ENCODE assay signal across 26 cellular contexts in the genomic region with DNA sequence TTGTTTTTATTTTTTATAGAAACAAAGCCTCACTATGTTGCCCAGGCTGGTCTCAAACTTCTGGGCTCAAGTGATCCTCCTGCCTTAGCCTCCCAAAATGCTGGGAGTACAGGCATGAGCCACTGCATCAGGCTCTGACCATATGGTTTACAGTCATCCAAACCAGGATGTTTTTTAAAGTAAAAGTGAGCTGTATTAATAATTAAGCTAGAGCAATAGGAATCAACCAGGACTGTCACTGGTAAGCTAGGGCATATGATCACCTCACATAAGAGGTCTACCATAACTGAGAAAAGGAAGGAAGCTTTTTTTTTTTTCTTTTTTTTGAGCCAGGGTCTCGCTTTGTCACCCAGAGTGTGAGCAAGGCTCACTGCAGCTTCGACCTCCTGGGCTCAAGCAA. TPM values are rescaled to one million over a fixed set of nuclear protein-coding genes. Genes with fewer than 3 reads are reported as not detected.
DNase-seq lines count a peak whose midpoint lies in the region; ATAC-seq, FAIRE-seq and TF ChIP-seq lines count a peak whose summit lies in the region.
"Had no signal": no experiment of that assay in that cellular context is flagged by ENCODE, and none has a peak within 500 bp of the region (broad histone marks: within the 10 kb centered on the region; RNA-seq: fewer than 3 reads in every experiment).

No MANE protein-coding gene starts in this region.

- no peaks in the 10 kb centered on the region for H4K20me1 ChIP-seq in mammary epithelial cell (ENCODE audit: insufficient read depth, low read length)
- H4K20me1 ChIP-seq: BLaER1 treated with 17β-estradiol and CSF1 and Interleukin-3, amounts not matched to agents 10 nM and 100 nM had no signal

- no peak overlapping the region for H3K9ac ChIP-seq in mammary epithelial cell (ENCODE audit: insufficient read depth, low read length)

- H3K4me1 ChIP-seq in breast epithelium, result no peaks in the 10 kb centered on the region
- peaks cover 29% of the 10 kb centered on the region for H3K4me1 ChIP-seq in mammary epithelial cell (ENCODE audit: insufficient read depth, low read length)
- peaks cover 42% of the 10 kb centered on the region for H3K4me1 ChIP-seq in body of pancreas
- peaks cover 6 to 23% (median 23%) of the 10 kb centered on the region in 3 donors for H3K4me1 ChIP-seq in pancreas
- H3K4me1 ChIP-seq: A549 had no signal

- no peak for DNase-seq in breast epithelium (ENCODE audit: low spot score in 2 of 2)
- DNase-seq in mammary epithelial cell, result no peak
- peak; percentile 12 for DNase-seq in Caki2 (ENCODE audit: low read depth)
- no peak for DNase-seq in body of pancreas
- DNase-seq in pancreas, result no peak
- DNase-seq in chondrocyte (ENCODE audit: low spot score), result no peak
- DNase-seq: AML-193; Caco-2; CD4-positive, alpha-beta T cell; CD8-positive, alpha-beta T cell; DMS 273 treated with DMSO at 0.1 percent for 48 hours; DMS153; DMS53; DMS79; DND-41; EL; GDM1 had no signal

- H3K36me3 ChIP-seq in breast epithelium (no peaks in the 10 kb centered on the region), mammary epithelial cell (ENCODE audit: insufficient read depth, low read length) (peaks cover 25% of the 10 kb centered on the region), body of pancreas (replicated peaks in 1 of 2; ENCODE audit: insufficient read depth in 1 of 2, low read depth in 2 of 2) (peaks cover 0 to 6% of the 10 kb centered on the region in 2 donors), pancreas (no peaks in the 10 kb centered on the region)
- H3K36me3 ChIP-seq: BLaER1 treated with 17β-estradiol and CSF1 and Interleukin-3, amounts not matched to agents 10 nM and 100 nM had no signal

- peaks cover 78% of the 10 kb centered on the region for H3K79me2 ChIP-seq in mammary epithelial cell (ENCODE audit: insufficient read depth, low read length)

- no peaks in the 10 kb centered on the region for H3K9me3 Mint-ChIP-seq in chondrocyte (ENCODE audit: low read depth)
- H3K9me3 Mint-ChIP-seq in activated T-helper 17 cell treated with anti-CD3 and anti-CD28 coated beads, Interleukin-2, amount 50 U/mL, for 72 hours, result no peaks in the 10 kb centered on the region
- H3K9me3 Mint-ChIP-seq: CD4-positive, alpha-beta T cell; CD8-positive, alpha-beta T cell had no signal

- peak overlapping the region; percentile 15 to 52 for H3K27ac ChIP-seq in breast epithelium
- no peak overlapping the region for H3K27ac ChIP-seq in mammary epithelial cell (ENCODE audit: insufficient read depth, low read depth, low read length)
- no peak overlapping the region for H3K27ac ChIP-seq in body of pancreas
- peak overlapping the region in 1 of 4 donors; percentile 3 for H3K27ac ChIP-seq in pancreas
- H3K27ac ChIP-seq: 22Rv1; A549; BLaER1 treated with 17β-estradiol and CSF1 and Interleukin-3, amounts not matched to agents 10 nM and 100 nM; C4-2B had no signal

- H2AFZ ChIP-seq in mammary epithelial cell (ENCODE audit: low read depth, low read length), result no peak overlapping the region

- CTCF ChIA-PET in mammary epithelial cell (lab: Charles Lee; ENCODE audit: low non-redundant PET), result interaction anchor here (0.6 kb wide), 1 partner anchor 39 kb away, joined by 4 read pairs; no protein-coding TSS in a partner anchor

- intact Hi-C loops in breast epithelium (cut with DNase I; ENCODE audit: low total_unique reads), result loop anchor here (2.0 kb wide), 1 partner anchor 16 kb away; no protein-coding TSS in a partner anchor
- intact Hi-C loops in mammary epithelial cell (cut with micrococcal nuclease), result no loop called here
- intact Hi-C loops in body of pancreas (cut with DNase I), result no loop called here
- intact Hi-C loops in pancreas (cut with DNase I), result loop anchor here in 1 of 3 donors (10.0 kb wide), 1 partner anchor 50 kb away; no protein-coding TSS in a partner anchor

- no TSS peak for BruUV-seq in mammary epithelial cell (replicated peaks; lab: Mats Ljungman, UMichigan)

- no peaks in the 10 kb centered on the region for H3K4me1 Mint-ChIP-seq in chondrocyte (ENCODE audit: low read depth)
- H3K4me1 Mint-ChIP-seq in activated T-helper 17 cell treated with anti-CD3 and anti-CD28 coated beads, Interleukin-2, amount 50 U/mL, for 72 hours, result peaks cover 2% of the 10 kb centered on the region
- H3K4me1 Mint-ChIP-seq: B cell had no signal

- H3K27me3 Mint-ChIP-seq in chondrocyte (ENCODE audit: low read depth), result no peaks in the 10 kb centered on the region
- H3K27me3 Mint-ChIP-seq in activated T-helper 17 cell treated with anti-CD3 and anti-CD28 coated beads, Interleukin-2, amount 50 U/mL, for 72 hours, result no peaks in the 10 kb centered on the region
- H3K27me3 Mint-ChIP-seq: B cell had no signal

- no peak for TF ChIP-seq CTCF in breast epithelium (IDR thresholded peaks at IDR 0.05)
- no peak for TF ChIP-seq CTCF in mammary epithelial cell (conservative IDR thresholded peaks at IDR 0.05 in 1 of 2, IDR thresholded peaks at IDR 0.05 in 1 of 2; ENCODE audit: extremely low read depth in 1 of 2, insufficient read depth in 1 of 2, low read depth in 1 of 2, low read length in 2 of 2)
- TF ChIP-seq CTCF in body of pancreas (IDR thresholded peaks at IDR 0.05), result no peak
- no peak for TF ChIP-seq CTCF in pancreas (IDR thresholded peaks at IDR 0.05)
- no peak for TF ChIP-seq CTCF in chondrocyte (IDR thresholded peaks at IDR 0.05)

- H3K27me3 ChIP-seq in breast epithelium (no peaks in the 10 kb centered on the region), mammary epithelial cell (ENCODE audit: insufficient read depth, low read length) (no peaks in the 10 kb centered on the region), body of pancreas (no peaks in the 10 kb centered on the region), pancreas (no peaks in the 10 kb centered on the region)
- H3K27me3 ChIP-seq: BLaER1 treated with 17β-estradiol and CSF1 and Interleukin-3, amounts not matched to agents 10 nM and 100 nM had no signal

- FAIRE-seq in pancreas (lab: Jason Lieb, UNC), result no peak
- FAIRE-seq: A549, GM12878, GM19239 had no signal

- H3K4me2 ChIP-seq in mammary epithelial cell (ENCODE audit: insufficient read depth, low read depth, low read length), result no peak overlapping the region
- H3K4me2 ChIP-seq: A549; BLaER1 treated with 17β-estradiol and CSF1 and Interleukin-3, amounts not matched to agents 10 nM and 100 nM had no signal

- H3K36me3 Mint-ChIP-seq in chondrocyte (ENCODE audit: low read depth), result no peaks in the 10 kb centered on the region
- no peaks in the 10 kb centered on the region for H3K36me3 Mint-ChIP-seq in activated T-helper 17 cell treated with anti-CD3 and anti-CD28 coated beads, Interleukin-2, amount 50 U/mL, for 72 hours (ENCODE audit: low read depth)
- H3K36me3 Mint-ChIP-seq: CD8-positive, alpha-beta T cell had no signal

- H3K4me3 ChIP-seq in breast epithelium (no peak overlapping the region), mammary epithelial cell (replicated peaks in 1 of 3; ENCODE audit: insufficient read depth in 1 of 3, low read depth in 2 of 3, low read length in 3 of 3) (no peak overlapping the region), body of pancreas (no peak overlapping the region), pancreas (no peak overlapping the region)
- H3K4me3 ChIP-seq: A549; BLaER1 treated with 17β-estradiol and CSF1 and Interleukin-3, amounts not matched to agents 10 nM and 100 nM; GM12878 had no signal

- H3K9me3 ChIP-seq in breast epithelium, result no peaks in the 10 kb centered on the region
- no peaks in the 10 kb centered on the region for H3K9me3 ChIP-seq in mammary epithelial cell (replicated peaks; ENCODE audit: insufficient read depth, low read length)
- no peaks in the 10 kb centered on the region for H3K9me3 ChIP-seq in body of pancreas
- no peaks in the 10 kb centered on the region for H3K9me3 ChIP-seq in pancreas
- H3K9me3 ChIP-seq: A549; BLaER1 treated with 17β-estradiol and CSF1 and Interleukin-3, amounts not matched to agents 10 nM and 100 nM; Caco-2 had no signal

- in situ Hi-C loops in mammary epithelial cell (cut with MboI; ENCODE audit: low sequenced_read_pairs in 2 of 2), result loop anchor here in 1 of 2 donors (10.0 kb wide), 1 partner anchor 80 kb away; no protein-coding TSS in a partner anchor
- in situ Hi-C loops in Caki2 (cut with HindIII; ENCODE audit: low pct_unique_long_range_greater_than_20kb, low sequenced_read_pairs), result no loop called here

- 83% methylated on average over 2 of the region's 2 CpGs for WGBS in mammary epithelial cell (ENCODE audit: low coverage, missing lambda C conversion rate)
- WGBS in body of pancreas, 2 donors, result 94 to 100% methylated on average over 2 of the region's 2 CpGs
- 98 to 100% methylated on average over 2 of the region's 2 CpGs for WGBS in pancreas, 2 donors

- peak; percentile 30 for ATAC-seq in body of pancreas
- peak; percentile 30 to 76 (median 54) for ATAC-seq in pancreas
- ATAC-seq in activated T-helper 17 cell treated with anti-CD3 and anti-CD28 coated beads, Interleukin-2, amount 50 U/mL, for 72 hours (replicated peaks), result no peak
- ATAC-seq in HG03095 (IDR thresholded peaks at IDR 0.05; ENCODE audit: unreplicated experiment), result no peak
- ATAC-seq: A549; CD8-positive, alpha-beta T cell; GM12878 had no signal

- no peak overlapping the region for H3K4me3 Mint-ChIP-seq in chondrocyte (ENCODE audit: unreplicated experiment)
- H3K4me3 Mint-ChIP-seq in activated T-helper 17 cell treated with anti-CD3 and anti-CD28 coated beads, Interleukin-2, amount 50 U/mL, for 72 hours, result no peak overlapping the region
- H3K4me3 Mint-ChIP-seq: B cell; CD4-positive, alpha-beta T cell; CD8-positive, alpha-beta T cell had no signal

- no peak overlapping the region for H3K27ac Mint-ChIP-seq in chondrocyte (ENCODE audit: unreplicated experiment)
- no peak overlapping the region for H3K27ac Mint-ChIP-seq in activated T-helper 17 cell treated with anti-CD3 and anti-CD28 coated beads, Interleukin-2, amount 50 U/mL, for 72 hours
- H3K27ac Mint-ChIP-seq: B cell; CD4-positive, alpha-beta T cell; CD8-positive, alpha-beta T cell had no signal

- TF ChIP-seq POLR2A in breast epithelium (IDR thresholded peaks at IDR 0.05) (no peak), body of pancreas (IDR thresholded peaks at IDR 0.05) (no peak)

- dilution Hi-C loops in mammary epithelial cell (cut with HindIII; ENCODE audit: low sequenced_read_pairs), result no loop called here

RNA-seq across cellular contexts. Expression of a gene that starts 8.5 kb away (rescaled TPM):
- total RNA-seq in breast epithelium, result 100 to 1,000 TPM in 1 of 3 donors, 10 to 100 TPM in 2; 19.4 to 117 (median 76.4) TPM
- total RNA-seq in mammary epithelial cell, result 100 to 1,000 TPM; 165 to 692 TPM
- polyA plus RNA-seq in mammary epithelial cell, result 91.8 TPM
- 59.2 TPM for polyA minus RNA-seq in mammary epithelial cell
- total RNA-seq in Caki2 (2014; rRNA removed; shearing (Covaris generic); ENCODE audit: low replicate concordance), result 17.0 and 19.4 TPM in 2 replicates
- 10 to 100 TPM; 30.9 to 32.6 TPM for total RNA-seq in body of pancreas
- 10 to 100 TPM; 10.9 to 26.2 (median 17.0) TPM for total RNA-seq in pancreas
- 10 to 100 TPM; 25.3 to 32.7 TPM for polyA plus RNA-seq in pancreas
- total RNA-seq in chondrocyte, result 23.2 to 26.6 TPM (median 24.7 TPM) in 3 replicates
- total RNA-seq in activated T-helper 17 cell treated with anti-CD3 and anti-CD28 coated beads, Interleukin-2, amount 50 U/mL, for 72 hours, result 10 to 100 TPM; 37.5 to 69.1 TPM

Comparison
In these comparisons a context has a peak if more than half of its experiments do, and no peak if none do; other contexts are left out.
1. H3K27ac ChIP-seq: peak in breast epithelium (2 of 2); none in mammary epithelial cell (single experiment) and body of pancreas (0 of 4).
2. ATAC-seq: peak in body of pancreas (single experiment) and pancreas (4 of 4); none in activated T-helper 17 cell treated with anti-CD3 and anti-CD28 coated beads, Interleukin-2, amount 50 U/mL, for 72 hours (single experiment) and HG03095 (single experiment).